ENCODE assay signal across 9 cellular contexts in the genomic region with DNA sequence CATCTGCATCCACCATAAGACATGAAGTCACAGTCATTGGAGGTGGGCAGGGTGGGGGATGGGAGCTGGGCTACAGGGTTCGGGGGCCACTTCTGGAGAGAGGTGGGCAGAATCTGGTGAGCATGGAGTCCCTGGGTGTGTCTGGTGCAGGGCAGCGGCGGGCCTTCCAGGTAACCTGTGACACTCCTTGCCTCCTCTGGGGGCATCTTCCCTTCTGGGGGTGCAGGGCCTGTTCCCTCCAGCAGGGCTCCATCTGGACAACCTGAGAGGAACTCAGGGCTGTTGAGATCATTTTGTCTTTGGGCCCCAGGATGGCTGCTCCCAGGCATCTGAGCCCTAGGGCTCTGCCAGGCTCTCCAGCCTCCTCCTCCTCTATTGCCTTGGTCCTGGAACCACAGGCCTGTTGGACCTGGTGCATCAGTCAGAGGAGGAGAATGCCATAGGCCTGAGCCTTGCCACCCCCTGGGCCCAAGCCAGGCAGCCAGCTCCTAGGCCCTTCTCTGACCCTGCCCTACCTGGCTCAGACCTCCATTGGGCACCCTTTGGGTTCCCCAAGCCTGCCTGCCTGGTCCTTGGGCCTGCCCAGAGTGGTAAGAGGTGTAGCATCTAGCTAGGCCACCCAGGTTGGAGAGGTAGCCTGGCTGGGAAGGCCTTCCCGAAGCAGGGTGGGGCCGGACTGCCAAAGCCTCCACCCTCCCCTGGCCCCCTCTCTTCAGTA. TPM values are rescaled to one million over a fixed set of nuclear protein-coding genes. Genes with fewer than 3 reads are reported as not detected.
A peak's percentile ranks its signal among the peaks of the same experiment; 100 is the strongest.
DNase-seq lines count a peak whose midpoint lies in the region; ATAC-seq and TF ChIP-seq lines count a peak whose summit lies in the region.
"Had no signal": no experiment of that assay in that cellular context is flagged by ENCODE, and none has a peak within 500 bp of the region (broad histone marks: within the 10 kb centered on the region; RNA-seq: fewer than 3 reads in every experiment).

No MANE protein-coding gene starts in this region.

- TF ChIP-seq CTCF in GM12874 (IDR thresholded peaks at IDR 0.05; ENCODE audit: insufficient read depth, low read depth, low read length) (peak; percentile 75), kidney epithelial cell (IDR thresholded peaks at IDR 0.05; ENCODE audit: insufficient read depth, low read length, poor library complexity, severe bottlenecking) (peak; percentile 45), GM13976 (IDR thresholded peaks at IDR 0.05; ENCODE audit: borderline replicate concordance, control extremely low read depth, extremely low read depth, insufficient read depth, missing control alignments) (no peak)

- peaks cover under 1% of the 10 kb centered on the region for H3K27me3 ChIP-seq in kidney epithelial cell (ENCODE audit: control insufficient read depth, insufficient read depth, low read length)
- H3K27me3 ChIP-seq: SJSA1 had no signal

- H3K27ac Mint-ChIP-seq in activated CD8-positive, alpha-beta T cell treated with anti-CD3 and anti-CD28 coated beads, Interleukin-2, amount 10 ng/mL, durations not matched to agents 7 days and 5 days: no peak overlapping the region

- CTCF ChIA-PET in activated CD8-positive, alpha-beta T cell treated with anti-CD3 and anti-CD28 coated beads, Interleukin-2, amount 10 ng/mL, durations not matched to agents 7 days and 5 days (lab: Charles Lee): interaction anchor here (0.8 to 8.4 kb wide), 4 partner anchors 28 to 124 kb away, joined by 3 to 131 read pairs (median 7); no protein-coding TSS in a partner anchor

- no peak overlapping the region for H3K4me3 Mint-ChIP-seq in activated CD8-positive, alpha-beta T cell treated with anti-CD3 and anti-CD28 coated beads, Interleukin-2, amount 10 ng/mL, durations not matched to agents 7 days and 5 days

- H3K36me3 ChIP-seq in kidney epithelial cell (ENCODE audit: control insufficient read depth, insufficient read depth, low read length): no peaks in the 10 kb centered on the region

- H3K27me3 Mint-ChIP-seq in activated CD8-positive, alpha-beta T cell treated with anti-CD3 and anti-CD28 coated beads, Interleukin-2, amount 10 ng/mL, durations not matched to agents 7 days and 5 days (ENCODE audit: low read depth): peaks cover 5% of the 10 kb centered on the region

- peaks cover 3% of the 10 kb centered on the region for H3K4me1 Mint-ChIP-seq in activated CD8-positive, alpha-beta T cell treated with anti-CD3 and anti-CD28 coated beads, Interleukin-2, amount 10 ng/mL, durations not matched to agents 7 days and 5 days (ENCODE audit: low read depth)

- H3K4me3 ChIP-seq in kidney epithelial cell (ENCODE audit: low read depth, low read length): no peak overlapping the region
- H3K4me3 ChIP-seq: SJSA1 had no signal

- ATAC-seq in activated CD8-positive, alpha-beta T cell treated with anti-CD3 and anti-CD28 coated beads, Interleukin-2, amount 10 ng/mL, durations not matched to agents 7 days and 5 days: peak; percentile 70
- ATAC-seq in HG02759 (IDR thresholded peaks at IDR 0.05; ENCODE audit: unreplicated experiment) (no peak), GM18517 (IDR thresholded peaks at IDR 0.05; ENCODE audit: unreplicated experiment) (no peak), left lobe of liver (no peak)

- in situ Hi-C loops in GM13976 (cut with MboI; ENCODE audit: low sequenced_read_pairs, unreplicated experiment): no loop called here

- POLR2A ChIA-PET in activated CD8-positive, alpha-beta T cell treated with anti-CD3 and anti-CD28 coated beads, Interleukin-2, amount 10 ng/mL, durations not matched to agents 7 days and 5 days (lab: Charles Lee): interaction anchor here (1.0 kb wide), 1 partner anchor 124 kb away, joined by 3 read pairs; no protein-coding TSS in a partner anchor

- no peaks in the 10 kb centered on the region for H3K9me3 Mint-ChIP-seq in activated CD8-positive, alpha-beta T cell treated with anti-CD3 and anti-CD28 coated beads, Interleukin-2, amount 10 ng/mL, durations not matched to agents 7 days and 5 days (ENCODE audit: insufficient read depth)

- no peaks in the 10 kb centered on the region for H3K36me3 Mint-ChIP-seq in activated CD8-positive, alpha-beta T cell treated with anti-CD3 and anti-CD28 coated beads, Interleukin-2, amount 10 ng/mL, durations not matched to agents 7 days and 5 days (ENCODE audit: low read depth)

- DNase-seq in A172 (ENCODE audit: low spot score): peak; percentile 22
- DNase-seq in activated CD8-positive, alpha-beta T cell treated with anti-CD3 and anti-CD28 coated beads, Interleukin-2, amount 10 ng/mL, durations not matched to agents 7 days and 5 days: peak; percentile 49
- DNase-seq in kidney epithelial cell (ENCODE audit: low read depth): no peak
- no peak for DNase-seq in left lobe of liver (ENCODE audit: low spot score)
- no peak for DNase-seq in GM13976 (ENCODE audit: low spot score)

RNA-seq across cellular contexts. Expression of a gene that starts 13.4 kb away (rescaled TPM):
- total RNA-seq in A172 (2014; rRNA removed; shearing (Covaris generic)): not detected in 2 replicates
- total RNA-seq in activated CD8-positive, alpha-beta T cell treated with anti-CD3 and anti-CD28 coated beads, Interleukin-2, amount 10 ng/mL, durations not matched to agents 7 days and 5 days: 1 to 10 TPM; 3.3 to 3.8 TPM
- 3.3 and 5.3 TPM in 2 replicates for total RNA-seq in kidney epithelial cell
- 1.5 TPM for total RNA-seq in left lobe of liver
- total RNA-seq: SJSA1 had no signal

RNA-seq across cellular contexts. Expression of a gene that starts 27.2 kb away (rescaled TPM):
- 46.7 and 49.1 TPM in 2 replicates for total RNA-seq in A172 (2014; rRNA removed; shearing (Covaris generic))
- 10 to 100 TPM; 59.8 to 60.3 TPM for total RNA-seq in activated CD8-positive, alpha-beta T cell treated with anti-CD3 and anti-CD28 coated beads, Interleukin-2, amount 10 ng/mL, durations not matched to agents 7 days and 5 days
- total RNA-seq in kidney epithelial cell: 69.4 and 74.7 TPM in 2 replicates
- total RNA-seq in left lobe of liver: 15.8 TPM

RNA-seq across cellular contexts. Expression of a gene that starts 28.8 kb away (rescaled TPM):
- total RNA-seq in A172 (2014; rRNA removed; shearing (Covaris generic)): 85.9 and 101 TPM in 2 replicates
- total RNA-seq in activated CD8-positive, alpha-beta T cell treated with anti-CD3 and anti-CD28 coated beads, Interleukin-2, amount 10 ng/mL, durations not matched to agents 7 days and 5 days: 10 to 100 TPM; 74.6 to 84.8 TPM
- total RNA-seq in kidney epithelial cell: 66.1 and 87.8 TPM in 2 replicates
- total RNA-seq in left lobe of liver: 26.7 TPM

Comparison
In these comparisons a context has a peak if more than half of its experiments do, and no peak if none do; other contexts are left out.
1. DNase-seq: peak in A172 (single experiment) and activated CD8-positive, alpha-beta T cell treated with anti-CD3 and anti-CD28 coated beads, Interleukin-2, amount 10 ng/mL, durations not matched to agents 7 days and 5 days (single experiment); none in kidney epithelial cell (single experiment), left lobe of liver (single experiment) and GM13976 (single experiment).